Comparison of ENCODE assay signal across 2 cellular contexts in the genomic region with DNA sequence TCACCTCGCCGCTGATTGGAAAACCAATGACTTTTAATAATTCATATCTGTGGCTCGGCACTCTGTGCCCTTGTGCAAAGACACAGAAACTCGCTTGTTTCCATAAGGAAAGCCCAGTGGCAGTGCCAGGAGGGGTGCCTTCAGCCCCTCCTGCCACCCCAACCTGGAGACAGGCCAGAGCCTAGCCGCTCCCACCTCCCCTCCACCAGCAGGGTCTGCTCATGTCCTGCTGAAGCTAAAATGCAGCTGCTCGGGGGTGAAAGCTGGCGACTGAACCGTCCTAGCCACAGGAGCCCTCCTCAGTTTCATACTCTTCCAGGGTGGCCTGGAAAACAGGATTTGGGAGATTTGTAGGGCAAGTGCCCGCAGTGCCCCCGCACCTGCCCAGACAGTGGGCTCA.
TF ChIP-seq lines count a peak whose summit lies in the region.

No MANE protein-coding gene starts in this region.

TF ChIP-seq in SK-N-SH, 30 proteins besides CTCF, POLR2A, EP300 and RAD21 (continued from another document):
- TF ChIP-seq NRF1 (IDR thresholded peaks at IDR 0.05; ENCODE audit: low read depth, low read length) (no peak), RFX5 (IDR thresholded peaks at IDR 0.05; ENCODE audit: low read length) (no peak), FOXM1 (IDR thresholded peaks at IDR 0.05; ENCODE audit: low read depth) (no peak), NFIC (IDR thresholded peaks at IDR 0.05; ENCODE audit: borderline replicate concordance) (no peak), SMC3 (IDR thresholded peaks at IDR 0.05; ENCODE audit: low read depth, low read length) (no peak), POLR2AphosphoS5 (IDR thresholded peaks at IDR 0.05; ENCODE audit: low read depth, low read length) (no peak), TCF12 (IDR thresholded peaks at IDR 0.05) (no peak), MEF2A (IDR thresholded peaks at IDR 0.05; ENCODE audit: borderline replicate concordance, low read depth) (no peak)

TF ChIP-seq in SK-N-SH treated with all-trans-retinoic acid at 6 μM for 48 hours, 23 proteins besides CTCF, POLR2A, EP300 and RAD21:
- TF ChIP-seq, protein P1, sequence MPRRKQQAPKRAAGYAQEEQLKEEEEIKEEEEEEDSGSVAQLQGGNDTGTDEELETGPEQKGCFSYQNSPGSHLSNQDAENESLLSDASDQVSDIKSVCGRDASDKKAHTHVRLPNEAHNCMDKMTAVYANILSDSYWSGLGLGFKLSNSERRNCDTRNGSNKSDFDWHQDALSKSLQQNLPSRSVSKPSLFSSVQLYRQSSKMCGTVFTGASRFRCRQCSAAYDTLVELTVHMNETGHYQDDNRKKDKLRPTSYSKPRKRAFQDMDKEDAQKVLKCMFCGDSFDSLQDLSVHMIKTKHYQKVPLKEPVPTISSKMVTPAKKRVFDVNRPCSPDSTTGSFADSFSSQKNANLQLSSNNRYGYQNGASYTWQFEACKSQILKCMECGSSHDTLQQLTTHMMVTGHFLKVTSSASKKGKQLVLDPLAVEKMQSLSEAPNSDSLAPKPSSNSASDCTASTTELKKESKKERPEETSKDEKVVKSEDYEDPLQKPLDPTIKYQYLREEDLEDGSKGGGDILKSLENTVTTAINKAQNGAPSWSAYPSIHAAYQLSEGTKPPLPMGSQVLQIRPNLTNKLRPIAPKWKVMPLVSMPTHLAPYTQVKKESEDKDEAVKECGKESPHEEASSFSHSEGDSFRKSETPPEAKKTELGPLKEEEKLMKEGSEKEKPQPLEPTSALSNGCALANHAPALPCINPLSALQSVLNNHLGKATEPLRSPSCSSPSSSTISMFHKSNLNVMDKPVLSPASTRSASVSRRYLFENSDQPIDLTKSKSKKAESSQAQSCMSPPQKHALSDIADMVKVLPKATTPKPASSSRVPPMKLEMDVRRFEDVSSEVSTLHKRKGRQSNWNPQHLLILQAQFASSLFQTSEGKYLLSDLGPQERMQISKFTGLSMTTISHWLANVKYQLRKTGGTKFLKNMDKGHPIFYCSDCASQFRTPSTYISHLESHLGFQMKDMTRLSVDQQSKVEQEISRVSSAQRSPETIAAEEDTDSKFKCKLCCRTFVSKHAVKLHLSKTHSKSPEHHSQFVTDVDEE (CRISPR knock-in tag; IDR thresholded peaks at IDR 0.05) = no peak
- TF ChIP-seq GLIS3 (CRISPR knock-in tag; IDR thresholded peaks at IDR 0.05) = no peak
- no peak for TF ChIP-seq SNAI2 (CRISPR knock-in tag; IDR thresholded peaks at IDR 0.05)
TF ChIP-seq in SK-N-SH treated with all-trans-retinoic acid at 6 μM for 48 hours: peak in this region for 0.
